ENCODE assay signal across 1 cellular context in genomic region chr2:85184231-85184630, GRCh38.
TF ChIP-seq lines count a peak whose summit lies in the region.

No MANE protein-coding gene starts in this region.

TF ChIP-seq in IMR-90, 13 proteins besides CTCF, POLR2A, EP300 and RAD21:
- TF ChIP-seq CHD1 (IDR thresholded peaks at IDR 0.05; ENCODE audit: low read depth, low read length) (no peak), MXI1 (IDR thresholded peaks at IDR 0.05; ENCODE audit: borderline replicate concordance, low read depth, low read length) (no peak), USF2 (IDR thresholded peaks at IDR 0.05; ENCODE audit: low read depth, low read length) (no peak), NFE2L2 (IDR thresholded peaks at IDR 0.05; ENCODE audit: low read depth, low read length) (no peak), RCOR1 (IDR thresholded peaks at IDR 0.05; ENCODE audit: insufficient replicate concordance, low read length) (no peak)
